ENCODE assay signal across 1 cellular context in the genomic region with DNA sequence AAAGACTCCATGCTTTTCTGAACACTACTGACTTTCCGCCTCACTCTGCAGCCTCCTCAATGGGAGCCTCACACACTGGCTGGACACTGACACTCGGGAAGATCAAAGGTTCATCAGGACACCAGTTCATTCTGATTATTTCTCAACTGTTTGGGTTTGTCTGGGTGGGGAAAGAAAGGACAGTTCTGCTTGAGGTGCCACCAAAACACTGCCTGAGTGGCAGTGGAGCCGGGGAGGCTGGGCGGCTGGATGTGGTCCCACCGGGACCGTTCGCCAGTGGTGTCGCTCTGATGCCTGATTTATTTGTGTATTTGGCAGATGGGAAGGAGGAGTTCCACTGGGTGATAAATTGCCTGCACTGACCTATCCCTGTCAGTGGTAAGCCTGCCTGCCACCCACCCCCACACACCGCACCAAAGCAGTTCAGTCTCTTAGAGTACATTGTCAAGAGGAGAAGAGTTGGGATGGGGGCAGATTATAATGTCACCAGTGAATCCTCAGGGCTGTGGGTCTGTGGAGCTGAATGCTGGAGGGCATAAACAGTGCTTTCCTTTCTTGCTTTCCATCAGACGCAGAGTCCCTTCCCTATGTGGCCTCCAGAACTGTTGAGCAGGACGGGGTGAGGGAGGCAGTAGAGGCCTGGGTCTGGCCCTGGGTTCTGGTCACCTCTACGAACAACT.
TF ChIP-seq lines count a peak whose summit lies in the region.

No MANE protein-coding gene starts in this region.

TF ChIP-seq in HepG2, 621 proteins besides CTCF, POLR2A, EP300 and RAD21 (continued from another document and continues in another):
- TF ChIP-seq, protein P1, sequence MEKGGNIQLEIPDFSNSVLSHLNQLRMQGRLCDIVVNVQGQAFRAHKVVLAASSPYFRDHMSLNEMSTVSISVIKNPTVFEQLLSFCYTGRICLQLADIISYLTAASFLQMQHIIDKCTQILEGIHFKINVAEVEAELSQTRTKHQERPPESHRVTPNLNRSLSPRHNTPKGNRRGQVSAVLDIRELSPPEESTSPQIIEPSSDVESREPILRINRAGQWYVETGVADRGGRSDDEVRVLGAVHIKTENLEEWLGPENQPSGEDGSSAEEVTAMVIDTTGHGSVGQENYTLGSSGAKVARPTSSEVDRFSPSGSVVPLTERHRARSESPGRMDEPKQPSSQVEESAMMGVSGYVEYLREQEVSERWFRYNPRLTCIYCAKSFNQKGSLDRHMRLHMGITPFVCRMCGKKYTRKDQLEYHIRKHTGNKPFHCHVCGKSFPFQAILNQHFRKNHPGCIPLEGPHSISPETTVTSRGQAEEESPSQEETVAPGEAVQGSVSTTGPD (CRISPR knock-in tag; IDR thresholded peaks at IDR 0.05), result 0 out of 2 replicates have a peak, but pooled peaks have one; percentile 38
- TF ChIP-seq ZNF143 (CRISPR knock-in tag; IDR thresholded peaks at IDR 0.05), result 0 out of 2 replicates have a peak, but pooled peaks have one; percentile 18
- no peak for TF ChIP-seq ZNF333 (CRISPR knock-in tag; IDR thresholded peaks at IDR 0.05; ENCODE audit: borderline replicate concordance)
- TF ChIP-seq, protein P2, sequence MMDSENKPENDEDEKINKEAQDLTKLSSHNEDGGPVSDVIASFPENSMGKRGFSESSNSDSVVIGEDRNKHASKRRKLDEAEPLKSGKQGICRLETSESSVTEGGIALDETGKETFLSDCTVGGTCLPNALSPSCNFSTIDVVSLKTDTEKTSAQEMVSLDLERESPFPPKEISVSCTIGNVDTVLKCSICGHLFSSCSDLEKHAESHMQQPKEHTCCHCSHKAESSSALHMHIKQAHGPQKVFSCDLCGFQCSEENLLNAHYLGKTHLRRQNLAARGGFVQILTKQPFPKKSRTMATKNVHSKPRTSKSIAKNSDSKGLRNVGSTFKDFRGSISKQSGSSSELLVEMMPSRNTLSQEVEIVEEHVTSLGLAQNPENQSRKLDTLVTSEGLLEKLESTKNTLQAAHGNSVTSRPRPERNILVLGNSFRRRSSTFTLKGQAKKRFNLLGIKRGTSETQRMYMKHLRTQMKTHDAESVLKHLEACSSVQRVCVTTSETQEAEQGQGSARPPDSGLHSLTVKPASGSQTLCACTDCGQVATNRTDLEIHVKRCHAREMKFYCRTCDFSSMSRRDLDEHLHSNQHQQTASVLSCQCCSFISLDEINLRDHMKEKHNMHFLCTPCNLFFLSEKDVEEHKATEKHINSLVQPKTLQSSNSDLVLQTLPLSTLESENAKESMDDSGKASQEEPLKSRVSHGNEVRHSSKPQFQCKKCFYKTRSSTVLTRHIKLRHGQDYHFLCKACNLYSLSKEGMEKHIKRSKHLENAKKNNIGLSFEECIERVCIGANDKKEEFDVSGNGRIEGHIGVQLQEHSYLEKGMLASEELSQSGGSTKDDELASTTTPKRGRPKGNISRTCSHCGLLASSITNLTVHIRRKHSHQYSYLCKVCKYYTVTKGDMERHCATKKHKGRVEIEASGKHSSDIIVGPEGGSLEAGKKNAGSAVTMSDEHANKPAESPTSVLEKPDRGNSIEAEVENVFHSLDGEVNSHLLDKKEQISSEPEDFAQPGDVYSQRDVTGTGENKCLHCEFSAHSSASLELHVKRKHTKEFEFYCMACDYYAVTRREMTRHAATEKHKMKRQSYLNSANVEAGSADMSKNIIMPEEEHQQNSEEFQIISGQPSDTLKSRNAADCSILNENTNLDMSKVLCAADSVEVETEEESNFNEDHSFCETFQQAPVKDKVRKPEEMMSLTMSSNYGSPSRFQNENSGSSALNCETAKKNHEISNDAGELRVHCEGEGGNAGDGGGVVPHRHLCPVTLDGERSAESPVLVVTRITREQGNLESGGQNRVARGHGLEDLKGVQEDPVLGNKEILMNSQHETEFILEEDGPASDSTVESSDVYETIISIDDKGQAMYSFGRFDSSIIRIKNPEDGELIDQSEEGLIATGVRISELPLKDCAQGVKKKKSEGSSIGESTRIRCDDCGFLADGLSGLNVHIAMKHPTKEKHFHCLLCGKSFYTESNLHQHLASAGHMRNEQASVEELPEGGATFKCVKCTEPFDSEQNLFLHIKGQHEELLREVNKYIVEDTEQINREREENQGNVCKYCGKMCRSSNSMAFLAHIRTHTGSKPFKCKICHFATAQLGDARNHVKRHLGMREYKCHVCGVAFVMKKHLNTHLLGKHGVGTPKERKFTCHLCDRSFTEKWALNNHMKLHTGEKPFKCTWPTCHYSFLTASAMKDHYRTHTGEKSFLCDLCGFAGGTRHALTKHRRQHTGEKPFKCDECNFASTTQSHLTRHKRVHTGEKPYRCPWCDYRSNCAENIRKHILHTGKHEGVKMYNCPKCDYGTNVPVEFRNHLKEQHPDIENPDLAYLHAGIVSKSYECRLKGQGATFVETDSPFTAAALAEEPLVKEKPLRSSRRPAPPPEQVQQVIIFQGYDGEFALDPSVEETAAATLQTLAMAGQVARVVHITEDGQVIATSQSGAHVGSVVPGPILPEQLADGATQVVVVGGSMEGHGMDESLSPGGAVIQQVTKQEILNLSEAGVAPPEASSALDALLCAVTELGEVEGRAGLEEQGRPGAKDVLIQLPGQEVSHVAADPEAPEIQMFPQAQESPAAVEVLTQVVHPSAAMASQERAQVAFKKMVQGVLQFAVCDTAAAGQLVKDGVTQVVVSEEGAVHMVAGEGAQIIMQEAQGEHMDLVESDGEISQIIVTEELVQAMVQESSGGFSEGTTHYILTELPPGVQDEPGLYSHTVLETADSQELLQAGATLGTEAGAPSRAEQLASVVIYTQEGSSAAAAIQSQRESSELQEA (CRISPR knock-in tag; IDR thresholded peaks at IDR 0.05; ENCODE audit: not compliant biosample characterization), result peak; percentile 7
- TF ChIP-seq KDM5B (CRISPR knock-in tag; IDR thresholded peaks at IDR 0.05; ENCODE audit: borderline replicate concordance), result no peak
- TF ChIP-seq LCORL (IDR thresholded peaks at IDR 0.05), result no peak
- TF ChIP-seq LCORL (CRISPR knock-in tag; IDR thresholded peaks at IDR 0.05), result no peak
- no peak for TF ChIP-seq ZNF589 (CRISPR knock-in tag; conservative IDR thresholded peaks at IDR 0.05)
- no peak for TF ChIP-seq NFIB (CRISPR knock-in tag; IDR thresholded peaks at IDR 0.05; ENCODE audit: borderline replicate concordance)
- TF ChIP-seq MYNN (CRISPR knock-in tag; IDR thresholded peaks at IDR 0.05; ENCODE audit: low read depth), result no peak
- peak; percentile 34; the same call in 1 of the 2 replicates for TF ChIP-seq HDAC2 (CRISPR knock-in tag; IDR thresholded peaks at IDR 0.05)
- TF ChIP-seq, protein P3, sequence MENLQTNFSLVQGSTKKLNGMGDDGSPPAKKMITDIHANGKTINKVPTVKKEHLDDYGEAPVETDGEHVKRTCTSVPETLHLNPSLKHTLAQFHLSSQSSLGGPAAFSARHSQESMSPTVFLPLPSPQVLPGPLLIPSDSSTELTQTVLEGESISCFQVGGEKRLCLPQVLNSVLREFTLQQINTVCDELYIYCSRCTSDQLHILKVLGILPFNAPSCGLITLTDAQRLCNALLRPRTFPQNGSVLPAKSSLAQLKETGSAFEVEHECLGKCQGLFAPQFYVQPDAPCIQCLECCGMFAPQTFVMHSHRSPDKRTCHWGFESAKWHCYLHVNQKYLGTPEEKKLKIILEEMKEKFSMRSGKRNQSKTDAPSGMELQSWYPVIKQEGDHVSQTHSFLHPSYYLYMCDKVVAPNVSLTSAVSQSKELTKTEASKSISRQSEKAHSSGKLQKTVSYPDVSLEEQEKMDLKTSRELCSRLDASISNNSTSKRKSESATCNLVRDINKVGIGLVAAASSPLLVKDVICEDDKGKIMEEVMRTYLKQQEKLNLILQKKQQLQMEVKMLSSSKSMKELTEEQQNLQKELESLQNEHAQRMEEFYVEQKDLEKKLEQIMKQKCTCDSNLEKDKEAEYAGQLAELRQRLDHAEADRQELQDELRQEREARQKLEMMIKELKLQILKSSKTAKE (CRISPR knock-in tag; IDR thresholded peaks at IDR 0.05; ENCODE audit: borderline replicate concordance), result 0 out of 2 replicates have a peak, but pooled peaks have one; percentile 35
- no peak for TF ChIP-seq ATF7-NPFF (CRISPR knock-in tag; IDR thresholded peaks at IDR 0.05; ENCODE audit: low read depth)
- TF ChIP-seq ZMYM3 (CRISPR knock-in tag; IDR thresholded peaks at IDR 0.05), result 0 out of 2 replicates have a peak, but pooled peaks have one; percentile 42
- no peak for TF ChIP-seq ZNF781 (CRISPR knock-in tag; IDR thresholded peaks at IDR 0.05; ENCODE audit: borderline replicate concordance, not compliant biosample characterization)
- no peak for TF ChIP-seq PLSCR1 (CRISPR knock-in tag; IDR thresholded peaks at IDR 0.05; ENCODE audit: borderline replicate concordance)
- TF ChIP-seq FOSL2 (CRISPR knock-in tag; IDR thresholded peaks at IDR 0.05), result peak; percentile 46
- TF ChIP-seq TCF7 (IDR thresholded peaks at IDR 0.05; ENCODE audit: low read depth), result peak; percentile 77
- no peak for TF ChIP-seq AKAP8 (CRISPR knock-in tag; IDR thresholded peaks at IDR 0.05)
- no peak for TF ChIP-seq ZNF772 (CRISPR knock-in tag; IDR thresholded peaks at IDR 0.05)
- no peak for TF ChIP-seq ZNF546 (CRISPR knock-in tag; conservative IDR thresholded peaks at IDR 0.05)
- peak; percentile 67 for TF ChIP-seq HNF4A (CRISPR knock-in tag; IDR thresholded peaks at IDR 0.05)
- TF ChIP-seq HOXA9 (CRISPR knock-in tag; IDR thresholded peaks at IDR 0.05; ENCODE audit: borderline replicate concordance), result peak; percentile 34; the same call in 1 of the 2 replicates
- peak; percentile 69; the same call in 1 of the 2 replicates for TF ChIP-seq ZNF710 (CRISPR knock-in tag; IDR thresholded peaks at IDR 0.05; ENCODE audit: borderline replicate concordance)
- TF ChIP-seq ZBED4 (CRISPR knock-in tag; IDR thresholded peaks at IDR 0.05; ENCODE audit: borderline replicate concordance), result no peak
- TF ChIP-seq ZNF777 (CRISPR knock-in tag; IDR thresholded peaks at IDR 0.05), result 0 out of 2 replicates have a peak, but pooled peaks have one; percentile 16
- TF ChIP-seq RARA (CRISPR knock-in tag; IDR thresholded peaks at IDR 0.05), result peak; percentile 64
- TF ChIP-seq POLR2AphosphoS5 (IDR thresholded peaks at IDR 0.05; ENCODE audit: low read depth, low read length), result no peak
